8 cellular contexts compared by ENCODE assay signal in genomic region chr22:30970356-30970746, GRCh38. TPM values are rescaled to one million over a fixed set of nuclear protein-coding genes. Genes with fewer than 3 reads are reported as not detected.
DNase-seq lines count a peak whose midpoint lies in the region; ATAC-seq, FAIRE-seq and TF ChIP-seq lines count a peak whose summit lies in the region.

No MANE protein-coding gene starts in this region.

- H3K9me3 ChIP-seq in T-helper 17 cell (ENCODE audit: control insufficient read depth, low read length, poor library complexity, severe bottlenecking) = peaks cover 34% of the 10 kb centered on the region
- peaks cover 3% of the 10 kb centered on the region for H3K9me3 ChIP-seq in skeletal muscle satellite cell (replicated peaks; ENCODE audit: low read length)

- peak overlapping the region; percentile 94 for H3K4me3 Mint-ChIP-seq in T-helper 17 cell

- ATAC-seq in T-helper 17 cell (no peak), GM21723 (IDR thresholded peaks at IDR 0.05; ENCODE audit: unreplicated experiment) (no peak)

- peak overlapping the region; percentile 86 for H3K4me3 ChIP-seq in skeletal muscle satellite cell (ENCODE audit: low read length)

- no peaks in the 10 kb centered on the region for H3K27me3 ChIP-seq in skeletal muscle satellite cell (ENCODE audit: control insufficient read depth, insufficient read depth, low read length)

- H3K36me3 Mint-ChIP-seq in T-helper 17 cell (ENCODE audit: low read depth) = peaks cover 8% of the 10 kb centered on the region

- peaks cover 49% of the 10 kb centered on the region for H3K36me3 ChIP-seq in skeletal muscle satellite cell (ENCODE audit: insufficient read depth, low read length)

- H3K4me1 Mint-ChIP-seq in T-helper 17 cell = peaks cover 17% of the 10 kb centered on the region

- H3K9ac ChIP-seq in skeletal muscle satellite cell (ENCODE audit: low read depth, low read length) = peak overlapping the region; percentile 95

- H3K4me1 ChIP-seq in skeletal muscle satellite cell (ENCODE audit: control insufficient read depth, insufficient read depth, low read length) = peaks cover 23% of the 10 kb centered on the region

- in situ Hi-C loops in ACHN (cut with HindIII; ENCODE audit: low pct_ligation_motif_present, low pct_unique_long_range_greater_than_20kb, low sequenced_read_pairs) = no loop called here

- H3K27me3 Mint-ChIP-seq in T-helper 17 cell = no peaks in the 10 kb centered on the region

- H3K27ac Mint-ChIP-seq in T-helper 17 cell = peak overlapping the region; percentile 85

- H3K4me2 ChIP-seq in skeletal muscle satellite cell (ENCODE audit: low read length) = peak overlapping the region; percentile 88

- peak; percentile 21 for FAIRE-seq in GM12892 (lab: Jason Lieb, UNC)

- DNase-seq in GM12892 (ENCODE audit: insufficient read length) (no peak), T-helper 17 cell (no peak), glomerular visceral epithelial cell (ENCODE audit: extremely low spot score) (peak; percentile 1), ACHN (no peak), SIG-M5 treated with dmso at 0.1 percent for 504 hours (lab: John Stamatoyannopoulos, UW; ENCODE audit: unreplicated experiment) (no peak), SKM-1 (lab: John Stamatoyannopoulos, UW; ENCODE audit: unreplicated experiment) (no peak)

- TF ChIP-seq POLR2A in GM12892 (IDR thresholded peaks at IDR 0.05; ENCODE audit: low read depth, low read length) = no peak

RNA-seq across cellular contexts. Expression of gene TUG1, which starts 1.3 kb away (rescaled TPM):
- polyA plus RNA-seq in GM12892 (2012; ENCODE audit: missing spikeins) = 35.1 TPM
- 10 to 100 TPM; 78.9 to 82.9 TPM for total RNA-seq in T-helper 17 cell
- 41.3 and 43.1 TPM in 2 replicates for total RNA-seq in skeletal muscle satellite cell (2012; rRNA removed)

RNA-seq across cellular contexts. Expression of gene MORC2, which starts 1.8 kb away (rescaled TPM):
- polyA plus RNA-seq in GM12892 (2012; ENCODE audit: missing spikeins) = 9.0 TPM
- 10 to 100 TPM; 28.9 to 35.9 TPM for total RNA-seq in T-helper 17 cell
- 15.9 and 17.7 TPM in 2 replicates for total RNA-seq in skeletal muscle satellite cell (2012; rRNA removed)
